In genomic region chr17:14058051-14058450, GRCh38 we compare ENCODE assay signal across 18 cellular contexts.
"Had no signal": no experiment of that assay in that cellular context is flagged by ENCODE, and none has a peak within 500 bp of the region (broad histone marks: within the 10 kb centered on the region; RNA-seq: fewer than 3 reads in every experiment).

No MANE protein-coding gene starts in this region.

- ATAC-seq: gastrocnemius medialis; heart left ventricle; stimulated activated naive CD8-positive, alpha-beta T cell treated with anti-CD3 and anti-CD28 coated beads, Interleukin-15, Interleukin-2, amounts not matched to agents 100 U/mL and 50 U/mL, for 24 hours; WTC11 had no signal

- DNase-seq: activated CD4-positive, alpha-beta memory T cell treated with anti-CD3 and anti-CD28 coated beads for 36 hours; activated CD4-positive, alpha-beta T cell treated with anti-CD3 and anti-CD28 coated beads for 4 hours; activated gamma-delta T cell treated with Interleukin-2 at 50 U/mL for 16 hours; activated T-cell treated with anti-CD3 and anti-CD28 coated beads for 4 hours; amygdala; brain microvascular endothelial cell; gastrocnemius medialis; heart left ventricle; left ventricle myocardium inferior; mammary epithelial cell; nephron progenitor cell; nucleus accumbens; retina; stimulated activated CD4-positive, alpha-beta T cell treated with anti-CD3 and anti-CD28 coated beads, Interleukin-2, amount 100 ng/mL, for 24 hours; stimulated activated naive CD8-positive, alpha-beta T cell treated with anti-CD3 and anti-CD28 coated beads, Interleukin-15, Interleukin-2, amounts not matched to agents 100 U/mL and 50 U/mL, for 24 hours; substantia nigra; tibial artery had no signal
